In the genomic region with DNA sequence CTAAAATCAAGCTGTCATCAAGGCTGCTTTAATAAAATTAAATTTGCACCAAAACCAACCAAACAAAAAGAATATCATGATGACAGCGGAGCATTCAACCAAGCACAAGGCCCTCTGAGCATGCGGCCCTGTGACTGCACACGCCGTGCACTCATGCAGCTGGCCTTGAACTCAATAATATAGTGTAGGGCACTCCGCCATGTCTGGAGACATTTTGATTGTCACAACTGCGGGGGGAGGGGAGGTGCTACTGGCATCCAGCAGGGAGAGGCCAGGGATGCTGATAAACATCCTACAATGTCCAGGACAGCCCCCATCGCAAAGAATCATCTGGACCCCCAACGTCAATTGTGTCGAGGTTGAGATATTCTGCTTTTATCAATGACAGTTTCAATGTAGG, we compare ENCODE assay signal across 1 cellular context.
TF ChIP-seq lines count a peak whose summit lies in the region.

No MANE protein-coding gene starts in this region.

TF ChIP-seq in GM23338, 12 proteins besides CTCF, POLR2A, EP300 and RAD21 (continued from another document):
- TF ChIP-seq, protein P1, sequence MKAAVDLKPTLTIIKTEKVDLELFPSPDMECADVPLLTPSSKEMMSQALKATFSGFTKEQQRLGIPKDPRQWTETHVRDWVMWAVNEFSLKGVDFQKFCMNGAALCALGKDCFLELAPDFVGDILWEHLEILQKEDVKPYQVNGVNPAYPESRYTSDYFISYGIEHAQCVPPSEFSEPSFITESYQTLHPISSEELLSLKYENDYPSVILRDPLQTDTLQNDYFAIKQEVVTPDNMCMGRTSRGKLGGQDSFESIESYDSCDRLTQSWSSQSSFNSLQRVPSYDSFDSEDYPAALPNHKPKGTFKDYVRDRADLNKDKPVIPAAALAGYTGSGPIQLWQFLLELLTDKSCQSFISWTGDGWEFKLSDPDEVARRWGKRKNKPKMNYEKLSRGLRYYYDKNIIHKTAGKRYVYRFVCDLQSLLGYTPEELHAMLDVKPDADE (IDR thresholded peaks at IDR 0.05) = no peak
- TF ChIP-seq CREB1 (CRISPR knock-in tag; IDR thresholded peaks at IDR 0.05; ENCODE audit: low read depth) (no peak), JUNB (IDR thresholded peaks at IDR 0.05; ENCODE audit: unreplicated experiment) (no peak), ZNF114 (CRISPR knock-in tag; IDR thresholded peaks at IDR 0.05) (no peak), NANOG (IDR thresholded peaks at IDR 0.05; ENCODE audit: borderline replicate concordance) (no peak), ZNF331 (CRISPR knock-in tag; IDR thresholded peaks at IDR 0.05; ENCODE audit: low read depth) (no peak), EZH2 (IDR thresholded peaks at IDR 0.05; ENCODE audit: low read depth, unreplicated experiment) (no peak), EZH2phosphoT487 (IDR thresholded peaks at IDR 0.05; ENCODE audit: unreplicated experiment) (no peak), STAT1 (IDR thresholded peaks at IDR 0.05; ENCODE audit: unreplicated experiment) (no peak), POLR2AphosphoS5 (IDR thresholded peaks at IDR 0.05; ENCODE audit: low read depth) (no peak)
- TF ChIP-seq, protein P2, sequence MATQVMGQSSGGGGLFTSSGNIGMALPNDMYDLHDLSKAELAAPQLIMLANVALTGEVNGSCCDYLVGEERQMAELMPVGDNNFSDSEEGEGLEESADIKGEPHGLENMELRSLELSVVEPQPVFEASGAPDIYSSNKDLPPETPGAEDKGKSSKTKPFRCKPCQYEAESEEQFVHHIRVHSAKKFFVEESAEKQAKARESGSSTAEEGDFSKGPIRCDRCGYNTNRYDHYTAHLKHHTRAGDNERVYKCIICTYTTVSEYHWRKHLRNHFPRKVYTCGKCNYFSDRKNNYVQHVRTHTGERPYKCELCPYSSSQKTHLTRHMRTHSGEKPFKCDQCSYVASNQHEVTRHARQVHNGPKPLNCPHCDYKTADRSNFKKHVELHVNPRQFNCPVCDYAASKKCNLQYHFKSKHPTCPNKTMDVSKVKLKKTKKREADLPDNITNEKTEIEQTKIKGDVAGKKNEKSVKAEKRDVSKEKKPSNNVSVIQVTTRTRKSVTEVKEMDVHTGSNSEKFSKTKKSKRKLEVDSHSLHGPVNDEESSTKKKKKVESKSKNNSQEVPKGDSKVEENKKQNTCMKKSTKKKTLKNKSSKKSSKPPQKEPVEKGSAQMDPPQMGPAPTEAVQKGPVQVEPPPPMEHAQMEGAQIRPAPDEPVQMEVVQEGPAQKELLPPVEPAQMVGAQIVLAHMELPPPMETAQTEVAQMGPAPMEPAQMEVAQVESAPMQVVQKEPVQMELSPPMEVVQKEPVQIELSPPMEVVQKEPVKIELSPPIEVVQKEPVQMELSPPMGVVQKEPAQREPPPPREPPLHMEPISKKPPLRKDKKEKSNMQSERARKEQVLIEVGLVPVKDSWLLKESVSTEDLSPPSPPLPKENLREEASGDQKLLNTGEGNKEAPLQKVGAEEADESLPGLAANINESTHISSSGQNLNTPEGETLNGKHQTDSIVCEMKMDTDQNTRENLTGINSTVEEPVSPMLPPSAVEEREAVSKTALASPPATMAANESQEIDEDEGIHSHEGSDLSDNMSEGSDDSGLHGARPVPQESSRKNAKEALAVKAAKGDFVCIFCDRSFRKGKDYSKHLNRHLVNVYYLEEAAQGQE (IDR thresholded peaks at IDR 0.05; ENCODE audit: unreplicated experiment) = no peak
